ENCODE assay signal across 1 cellular context in genomic region chrX:111492085-111492484, GRCh38.
TF ChIP-seq lines count a peak whose summit lies in the region.

No MANE protein-coding gene starts in this region.

TF ChIP-seq in SK-N-SH, 30 proteins besides CTCF, POLR2A, EP300 and RAD21 (continued from another document):
- TF ChIP-seq, protein P1, sequence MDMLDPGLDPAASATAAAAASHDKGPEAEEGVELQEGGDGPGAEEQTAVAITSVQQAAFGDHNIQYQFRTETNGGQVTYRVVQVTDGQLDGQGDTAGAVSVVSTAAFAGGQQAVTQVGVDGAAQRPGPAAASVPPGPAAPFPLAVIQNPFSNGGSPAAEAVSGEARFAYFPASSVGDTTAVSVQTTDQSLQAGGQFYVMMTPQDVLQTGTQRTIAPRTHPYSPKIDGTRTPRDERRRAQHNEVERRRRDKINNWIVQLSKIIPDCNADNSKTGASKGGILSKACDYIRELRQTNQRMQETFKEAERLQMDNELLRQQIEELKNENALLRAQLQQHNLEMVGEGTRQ (IDR thresholded peaks at IDR 0.05; ENCODE audit: borderline replicate concordance, low read depth, low read length), result no peak
- TF ChIP-seq RCOR1 (IDR thresholded peaks at IDR 0.05; ENCODE audit: low read length), result no peak
- TF ChIP-seq PBX3 (IDR thresholded peaks at IDR 0.05), result peak; percentile 40; the same call in 1 of the 2 replicates
- TF ChIP-seq GATA2 (CRISPR knock-in tag; IDR thresholded peaks at IDR 0.05), result peak; percentile 87
- TF ChIP-seq SMC3 (IDR thresholded peaks at IDR 0.05; ENCODE audit: low read depth, low read length), result no peak
